ENCODE assay signal across 15 cellular contexts in genomic region chr1:54262244-54262643, GRCh38.
A peak's percentile ranks its signal among the peaks of the same experiment; 100 is the strongest.
DNase-seq lines count a peak whose midpoint lies in the region; ATAC-seq and TF ChIP-seq lines count a peak whose summit lies in the region.
"Had no signal": no experiment of that assay in that cellular context is flagged by ENCODE, and none has a peak within 500 bp of the region (broad histone marks: within the 10 kb centered on the region; RNA-seq: fewer than 3 reads in every experiment).

No MANE protein-coding gene starts in this region.

- H4K20me1 ChIP-seq in DND-41 (ENCODE audit: insufficient read depth, low read length) = peaks cover 63% of the 10 kb centered on the region

- no peaks in the 10 kb centered on the region for H3K9me3 ChIP-seq in DND-41 (ENCODE audit: insufficient read depth, low read length, severe bottlenecking)
- H3K9me3 ChIP-seq: BLaER1 treated with 17β-estradiol and CSF1 and Interleukin-3, amounts not matched to agents 10 nM and 100 nM had no signal

- no peaks in the 10 kb centered on the region for H3K27me3 ChIP-seq in DND-41 (ENCODE audit: insufficient read depth, low read length, poor library complexity)
- H3K27me3 ChIP-seq: BLaER1 treated with 17β-estradiol and CSF1 and Interleukin-3, amounts not matched to agents 10 nM and 100 nM had no signal

- no peaks in the 10 kb centered on the region for H3K4me1 ChIP-seq in DND-41 (ENCODE audit: insufficient read depth, low read length)

- peaks cover 70% of the 10 kb centered on the region for H3K79me2 ChIP-seq in DND-41 (ENCODE audit: insufficient read depth, low read length)

- no peak for ATAC-seq in DND-41 (ENCODE audit: insufficient read depth, low read depth)
- no peak for ATAC-seq in central memory CD8-positive, alpha-beta T cell (replicated peaks; ENCODE audit: extremely low read depth, poor library complexity, severe bottlenecking)
- ATAC-seq: HCT116 had no signal

- 0 out of 2 replicates have a peak overlapping the region, but pooled peaks have one; percentile 30 for H3K27ac ChIP-seq in DND-41 (ENCODE audit: low read length)
- H3K27ac ChIP-seq: BLaER1 treated with 17β-estradiol and CSF1 and Interleukin-3, amounts not matched to agents 10 nM and 100 nM; GM23248; HL-60 had no signal

- no peak overlapping the region for H3K9ac ChIP-seq in DND-41 (ENCODE audit: low read depth, low read length)
- H3K9ac ChIP-seq: BLaER1 treated with 17β-estradiol and CSF1 and Interleukin-3, amounts not matched to agents 10 nM and 100 nM; GM23248 had no signal

- no peak overlapping the region for H3K4me3 ChIP-seq in DND-41 (ENCODE audit: low read depth in 1 of 2, low read length in 2 of 2)
- H3K4me3 ChIP-seq: BLaER1 treated with 17β-estradiol and CSF1 and Interleukin-3, amounts not matched to agents 10 nM and 100 nM; GM23248 had no signal

- peak overlapping the region; percentile 16 for H3K27ac Mint-ChIP-seq in activated naive CD4-positive, alpha-beta T cell treated with anti-CD3 and anti-CD28 coated beads for 36 hours
- H3K27ac Mint-ChIP-seq in central memory CD8-positive, alpha-beta T cell (ENCODE audit: low read depth) = peak overlapping the region; percentile 32
- H3K27ac Mint-ChIP-seq in nephron = peak overlapping the region in 2 of 3 experiments; percentile 38 to 49

- no peak for TF ChIP-seq CTCF in DND-41 (IDR thresholded peaks at IDR 0.05; ENCODE audit: borderline replicate concordance, extremely low read depth, low read length, poor library complexity, severe bottlenecking)
- TF ChIP-seq CTCF in nephron (IDR thresholded peaks at IDR 0.05; ENCODE audit: unreplicated experiment in 3 of 3) = no peak

- H3K36me3 ChIP-seq in DND-41 (ENCODE audit: insufficient read depth, low read length) = peaks cover 60% of the 10 kb centered on the region

- no peak overlapping the region for H3K4me2 ChIP-seq in DND-41 (ENCODE audit: insufficient read depth, low read length)
- H3K4me2 ChIP-seq: BLaER1 treated with 17β-estradiol and CSF1 and Interleukin-3, amounts not matched to agents 10 nM and 100 nM had no signal

- no peak for DNase-seq in activated naive CD4-positive, alpha-beta T cell treated with anti-CD3 and anti-CD28 coated beads for 36 hours
- no peak for DNase-seq in activated naive CD4-positive, alpha-beta T cell treated with anti-CD3 and anti-CD28 coated beads, Interleukin-2, amount 50 U/mL, for 16 hours
- no peak for DNase-seq in DND-41
- no peak for DNase-seq in central memory CD8-positive, alpha-beta T cell (ENCODE audit: low spot score in 2 of 2)
- no peak for DNase-seq in occipital lobe (lab: John Stamatoyannopoulos, UW)
- no peak for DNase-seq in activated effector memory CD4-positive, alpha-beta T cell treated with Interleukin-2 at 50 U/mL for 16 hours
- no peak for DNase-seq in NCI-H510A treated with DMSO at 0.1 percent for 48 hours (lab: John Stamatoyannopoulos, UW)
- DNase-seq: ACHN; CD4-positive, CD25-positive, alpha-beta regulatory T cell; DMS53; GM23248 had no signal

- H3K36me3 Mint-ChIP-seq in activated naive CD4-positive, alpha-beta T cell treated with anti-CD3 and anti-CD28 coated beads for 36 hours (ENCODE audit: low read depth) = no peaks in the 10 kb centered on the region
- H3K36me3 Mint-ChIP-seq in central memory CD8-positive, alpha-beta T cell (ENCODE audit: insufficient read depth) = peaks cover 7% of the 10 kb centered on the region
- H3K36me3 Mint-ChIP-seq in nephron (ENCODE audit: low read depth) = peaks cover 18% of the 10 kb centered on the region

- no peaks in the 10 kb centered on the region for H3K27me3 Mint-ChIP-seq in activated naive CD4-positive, alpha-beta T cell treated with anti-CD3 and anti-CD28 coated beads for 36 hours (ENCODE audit: low read depth)
- H3K27me3 Mint-ChIP-seq in central memory CD8-positive, alpha-beta T cell = no peaks in the 10 kb centered on the region
- H3K27me3 Mint-ChIP-seq in nephron (ENCODE audit: low read depth) = no peaks in the 10 kb centered on the region
- H3K27me3 Mint-ChIP-seq: CD4-positive, CD25-positive, alpha-beta regulatory T cell had no signal

- CTCF ChIA-PET in activated naive CD4-positive, alpha-beta T cell treated with anti-CD3 and anti-CD28 coated beads for 36 hours (lab: Charles Lee) = interaction anchor here (1.1 kb wide), 1 partner anchor 9 kb away, joined by 3 read pairs; no protein-coding TSS in a partner anchor

- H2AFZ ChIP-seq in DND-41 (ENCODE audit: low read depth, low read length) = no peak overlapping the region
- H2AFZ ChIP-seq: GM23248 had no signal

- intact Hi-C loops in activated naive CD4-positive, alpha-beta T cell treated with anti-CD3 and anti-CD28 coated beads for 36 hours (cut with micrococcal nuclease) = no loop called here

- H3K4me1 Mint-ChIP-seq in activated naive CD4-positive, alpha-beta T cell treated with anti-CD3 and anti-CD28 coated beads for 36 hours (ENCODE audit: low read depth) = peaks cover 9% of the 10 kb centered on the region
- peaks cover 55% of the 10 kb centered on the region for H3K4me1 Mint-ChIP-seq in central memory CD8-positive, alpha-beta T cell
- peaks cover 64% of the 10 kb centered on the region for H3K4me1 Mint-ChIP-seq in nephron

- no peaks in the 10 kb centered on the region for H3K9me3 Mint-ChIP-seq in activated naive CD4-positive, alpha-beta T cell treated with anti-CD3 and anti-CD28 coated beads for 36 hours
- H3K9me3 Mint-ChIP-seq in central memory CD8-positive, alpha-beta T cell = no peaks in the 10 kb centered on the region
- H3K9me3 Mint-ChIP-seq in nephron = no peaks in the 10 kb centered on the region

- H3K4me3 Mint-ChIP-seq in activated naive CD4-positive, alpha-beta T cell treated with anti-CD3 and anti-CD28 coated beads for 36 hours = no peak overlapping the region
- H3K4me3 Mint-ChIP-seq in central memory CD8-positive, alpha-beta T cell = no peak overlapping the region
- no peak overlapping the region for H3K4me3 Mint-ChIP-seq in nephron
- H3K4me3 Mint-ChIP-seq: CD4-positive, CD25-positive, alpha-beta regulatory T cell had no signal
